Comparison of ENCODE assay signal across 1 cellular context in the genomic region with DNA sequence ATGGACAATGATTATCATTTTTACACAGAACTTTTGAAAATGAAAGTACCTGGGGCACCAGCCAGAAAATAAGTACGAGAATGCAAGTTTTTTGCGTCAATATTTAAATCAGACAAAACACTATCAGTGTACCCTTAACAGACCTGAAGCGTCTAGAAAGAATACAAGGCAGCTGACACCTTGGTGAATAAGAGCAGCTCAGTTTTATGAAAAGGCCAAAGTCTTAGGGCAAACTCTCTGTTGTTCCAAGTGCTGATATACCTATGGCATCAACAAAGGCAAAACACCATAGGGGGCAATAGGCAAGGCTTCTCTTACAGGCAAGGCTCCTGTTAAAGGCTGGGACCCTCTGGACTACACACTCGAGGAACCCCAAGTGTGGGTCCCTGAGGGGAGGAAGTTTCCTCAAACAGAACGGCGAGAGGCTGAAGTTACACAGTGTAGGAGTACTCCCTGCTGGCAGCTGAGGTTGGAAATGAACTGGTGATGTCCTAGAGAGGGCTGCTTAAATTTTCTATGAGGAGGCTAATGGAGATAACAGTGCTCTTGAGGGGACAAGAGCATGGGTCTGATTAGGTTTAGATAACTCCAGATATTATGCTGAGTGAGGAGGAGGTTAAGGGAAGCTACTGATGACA.
TF ChIP-seq lines count a peak whose summit lies in the region.

No MANE protein-coding gene starts in this region.

TF ChIP-seq in H1, 55 proteins besides CTCF, POLR2A, EP300 and RAD21:
- TF ChIP-seq NRF1 (IDR thresholded peaks at IDR 0.05; ENCODE audit: low read depth, low read length) (no peak), NANOG (IDR thresholded peaks at IDR 0.05; ENCODE audit: insufficient read depth, low read depth, low read length, poor library complexity, severe bottlenecking) (no peak), SIX5 (IDR thresholded peaks at IDR 0.05; ENCODE audit: low read depth, low read length) (no peak), ZNF274 (IDR thresholded peaks at IDR 0.05; ENCODE audit: borderline replicate concordance, extremely low read depth, low read length) (no peak), RNF2 (IDR thresholded peaks at IDR 0.05; ENCODE audit: borderline replicate concordance, low read depth, low read length, missing control alignments, poor library complexity, severe bottlenecking) (no peak), CREB1 (IDR thresholded peaks at IDR 0.05) (no peak), CHD2 (IDR thresholded peaks at IDR 0.05; ENCODE audit: low read length) (no peak), MAFK (IDR thresholded peaks at IDR 0.05; ENCODE audit: low read depth, low read length) (no peak), KDM5A (IDR thresholded peaks at IDR 0.05; ENCODE audit: low read length) (no peak), BRCA1 (IDR thresholded peaks at IDR 0.05; ENCODE audit: low read depth, low read length) (no peak), PHF8 (conservative IDR thresholded peaks at IDR 0.05; ENCODE audit: low read depth, low read length) (no peak), RXRA (IDR thresholded peaks at IDR 0.05; ENCODE audit: insufficient read depth, low read depth, low read length) (no peak), TAF7 (optimal IDR thresholded peaks at IDR 0.05; ENCODE audit: borderline replicate concordance, low read depth, low read length) (no peak), CTBP2 (IDR thresholded peaks at IDR 0.05; ENCODE audit: borderline replicate concordance, insufficient read depth, insufficient read length, low read length) (no peak)
- TF ChIP-seq, protein P1, sequence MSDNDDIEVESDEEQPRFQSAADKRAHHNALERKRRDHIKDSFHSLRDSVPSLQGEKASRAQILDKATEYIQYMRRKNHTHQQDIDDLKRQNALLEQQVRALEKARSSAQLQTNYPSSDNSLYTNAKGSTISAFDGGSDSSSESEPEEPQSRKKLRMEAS (IDR thresholded peaks at IDR 0.05) = no peak
TF ChIP-seq in H1: peak in this region for 0.
